ENCODE assay signal across 8 cellular contexts in genomic region chr6:41066867-41067304, GRCh38. TPM values are rescaled to one million over a fixed set of nuclear protein-coding genes. Genes with fewer than 3 reads are reported as not detected.
DNase-seq lines count a peak whose midpoint lies in the region; ATAC-seq and TF ChIP-seq lines count a peak whose summit lies in the region.

No MANE protein-coding gene starts in this region.

- POLR2A ChIA-PET in CD4-positive, alpha-beta memory T cell (lab: Charles Lee; ENCODE audit: partially characterized antibody): no interaction called here
- POLR2A ChIA-PET in OCI-LY7 (lab: Charles Lee): no interaction called here

- H3K4me3 ChIP-seq in CD4-positive, alpha-beta memory T cell (ENCODE audit: low read length in 2 of 2): no peak overlapping the region
- no peak overlapping the region for H3K4me3 ChIP-seq in OCI-LY7 (ENCODE audit: low read depth, low read length, poor library complexity, severe bottlenecking)
- no peak overlapping the region for H3K4me3 ChIP-seq in thyroid gland (replicated peaks in 1 of 3)

- no peaks in the 10 kb centered on the region for H3K9me3 ChIP-seq in CD4-positive, alpha-beta memory T cell (ENCODE audit: control insufficient read depth in 1 of 2, low read length in 2 of 2)
- H3K9me3 ChIP-seq in OCI-LY7 (ENCODE audit: low read length): no peaks in the 10 kb centered on the region
- H3K9me3 ChIP-seq in thyroid gland: no peaks in the 10 kb centered on the region

- no peak overlapping the region for H3K4me2 ChIP-seq in OCI-LY7 (ENCODE audit: low read length)

- intact Hi-C loops in CD4-positive, alpha-beta memory T cell (cut with micrococcal nuclease): loop anchor here (1.0 kb wide), 1 partner anchor 61 kb away; no protein-coding TSS in a partner anchor
- intact Hi-C loops in OCI-LY7 (cut with micrococcal nuclease; ENCODE audit: unreplicated experiment) (loop anchor here (2.0 kb wide), 1 partner anchor 60 kb away; no protein-coding TSS in a partner anchor), thyroid gland (cut with DNase I) (loop anchor here (10.0 kb wide), 1 partner anchor 62 kb away; no protein-coding TSS in a partner anchor)

- peaks cover 15 to 25% (median 23%) of the 10 kb centered on the region in 4 donors for H3K4me1 Mint-ChIP-seq in CD4-positive, alpha-beta memory T cell

- no peak overlapping the region for H3K27ac ChIP-seq in CD4-positive, alpha-beta memory T cell (ENCODE audit: low read depth, low read length)
- H3K27ac ChIP-seq in OCI-LY7 (ENCODE audit: low read depth, low read length, poor library complexity, severe bottlenecking): no peak overlapping the region
- H3K27ac ChIP-seq in thyroid gland: peak overlapping the region in 2 of 3 donors; percentile 13 to 42

- H3K27me3 Mint-ChIP-seq in CD4-positive, alpha-beta memory T cell: no peaks in the 10 kb centered on the region

- peaks cover 15% of the 10 kb centered on the region for H3K4me1 ChIP-seq in CD4-positive, alpha-beta memory T cell (ENCODE audit: insufficient read depth, low read length)
- H3K4me1 ChIP-seq in OCI-LY7 (ENCODE audit: insufficient read depth, low read length, poor library complexity, severe bottlenecking) (peaks cover 11% of the 10 kb centered on the region), thyroid gland (peaks cover 7 to 15% of the 10 kb centered on the region in 2 donors)

- peaks cover 32% of the 10 kb centered on the region for H3K36me3 ChIP-seq in CD4-positive, alpha-beta memory T cell (ENCODE audit: insufficient read depth, low read length)
- peaks cover 58% of the 10 kb centered on the region for H3K36me3 ChIP-seq in OCI-LY7 (ENCODE audit: insufficient read depth, low read length)
- no peaks in the 10 kb centered on the region for H3K36me3 ChIP-seq in thyroid gland

- peaks cover 15% of the 10 kb centered on the region; the same call in 1 of the 2 replicates for H3K79me2 ChIP-seq in OCI-LY7 (ENCODE audit: insufficient read depth, low read depth, low read length)

- no peak for ATAC-seq in HG02970 (IDR thresholded peaks at IDR 0.05; ENCODE audit: low FRiP score, unreplicated experiment)

- 0 out of 2 replicates have a peak, but pooled peaks cover 6% of the 10 kb centered on the region for H4K20me1 ChIP-seq in OCI-LY7 (ENCODE audit: insufficient read depth, low read length)

- H2AFZ ChIP-seq in OCI-LY7 (ENCODE audit: low read length): no peak overlapping the region

- peaks cover 45 to 69% of the 10 kb centered on the region in 2 donors for H3K36me3 Mint-ChIP-seq in CD4-positive, alpha-beta memory T cell

- no peaks in the 10 kb centered on the region for H3K9me3 Mint-ChIP-seq in CD4-positive, alpha-beta memory T cell

- no peak for TF ChIP-seq POLR2A in thyroid gland (IDR thresholded peaks at IDR 0.05)

- H3K9me2 ChIP-seq in OCI-LY7 (ENCODE audit: insufficient read depth, low read length): no peaks in the 10 kb centered on the region

- no peaks in the 10 kb centered on the region for H3K27me3 ChIP-seq in CD4-positive, alpha-beta memory T cell (ENCODE audit: insufficient read depth, low read length)
- H3K27me3 ChIP-seq in thyroid gland: no peaks in the 10 kb centered on the region

- DNase-seq in CD4-positive, alpha-beta memory T cell: peak; percentile 43 to 62 (median 54)
- DNase-seq in HS-5 (ENCODE audit: low read depth): peak; percentile 49
- DNase-seq in OCI-LY7 (ENCODE audit: low spot score): peak; percentile 74
- DNase-seq in activated T-cell treated with anti-CD3 and anti-CD28 coated beads for 48 hours (ENCODE audit: low read depth): peak; percentile 37
- peak; percentile 91 for DNase-seq in fibroblast of peridontal ligament (ENCODE audit: extremely low read depth)
- DNase-seq in occipital lobe (lab: John Stamatoyannopoulos, UW): peak; percentile 14
- peak; percentile 85 to 89 for DNase-seq in thyroid gland

- H3K4me3 Mint-ChIP-seq in CD4-positive, alpha-beta memory T cell: peak overlapping the region in 1 of 8 donors; percentile 26

- peak; percentile 98 for TF ChIP-seq CTCF in OCI-LY7 (conservative IDR thresholded peaks at IDR 0.05; ENCODE audit: low read length)
- TF ChIP-seq CTCF in thyroid gland (IDR thresholded peaks at IDR 0.05): peak; percentile 50 to 94 (median 80)

- WGBS in thyroid gland, 2 donors: 30 to 32% methylated on average over 3 of the region's 3 CpGs

- BruUV-seq in OCI-LY7 (replicated peaks; lab: Mats Ljungman, UMichigan): TSS peak; percentile 16

- CTCF ChIA-PET in CD4-positive, alpha-beta memory T cell (lab: Charles Lee; ENCODE audit: partially characterized antibody): interaction anchor here (0.9 to 4.5 kb wide), 7 partner anchors 8 to 62 kb away, joined by 3 to 22 read pairs (median 5); partner anchors contain the start of gene UNC5CL
- CTCF ChIA-PET in OCI-LY7 (lab: Charles Lee; ENCODE audit: unreplicated experiment): no interaction called here

- peak overlapping the region; percentile 15 to 82 (median 70) for H3K27ac Mint-ChIP-seq in CD4-positive, alpha-beta memory T cell

RNA-seq across cellular contexts. Expression of gene OARD1, which starts 5.3 kb away (rescaled TPM):
- 10 to 100 TPM; 51.7 to 56.4 TPM for total RNA-seq in CD4-positive, alpha-beta memory T cell
- 10 to 100 TPM; 41.0 to 56.7 TPM for polyA plus RNA-seq in CD4-positive, alpha-beta memory T cell
- total RNA-seq in OCI-LY7 (2014; rRNA removed; shearing (Covaris generic)): 19.5 and 21.0 TPM in 2 replicates
- total RNA-seq in OCI-LY7 (2022) (41.6 and 47.9 TPM in 2 replicates), occipital lobe (15.8 TPM), thyroid gland (10 to 100 TPM; 23.6 to 31.7 (median 25.4) TPM)

RNA-seq across cellular contexts. Expression of gene NFYA, which starts 5.9 kb away (rescaled TPM):
- 10 to 100 TPM; 56.7 to 56.9 TPM for total RNA-seq in CD4-positive, alpha-beta memory T cell
- polyA plus RNA-seq in CD4-positive, alpha-beta memory T cell: 10 to 100 TPM; 10.7 to 27.7 TPM
- total RNA-seq in OCI-LY7 (2014; rRNA removed; shearing (Covaris generic)): 23.5 and 29.5 TPM in 2 replicates
- total RNA-seq in OCI-LY7 (2022): 46.4 and 47.9 TPM in 2 replicates
- 40.4 TPM for total RNA-seq in occipital lobe
- 10 to 100 TPM; 31.8 to 40.3 (median 36.0) TPM for total RNA-seq in thyroid gland

RNA-seq across cellular contexts. Expression of gene APOBEC2, which starts 13.9 kb away (rescaled TPM):
- not detected for total RNA-seq in CD4-positive, alpha-beta memory T cell
- polyA plus RNA-seq in CD4-positive, alpha-beta memory T cell: under 1 TPM; 0.44 to 0.91 TPM
- not detected in 2 replicates for total RNA-seq in OCI-LY7 (2014; rRNA removed; shearing (Covaris generic))
- total RNA-seq in OCI-LY7 (2022): not detected in 2 replicates
- 0.62 TPM for total RNA-seq in occipital lobe
- total RNA-seq in thyroid gland: not detected

RNA-seq across cellular contexts. Expression of gene TSPO2, which starts 24.6 kb away (rescaled TPM):
- not detected for total RNA-seq in CD4-positive, alpha-beta memory T cell
- not detected for polyA plus RNA-seq in CD4-positive, alpha-beta memory T cell
- total RNA-seq in OCI-LY7 (2014; rRNA removed; shearing (Covaris generic)): not detected in 2 replicates
- total RNA-seq in OCI-LY7 (2022) (not detected in 2 replicates), occipital lobe (not detected), thyroid gland (not detected)

RNA-seq across cellular contexts. Expression of gene UNC5CL, which starts 27.9 kb away (rescaled TPM):
- 1 to 10 TPM; 6.2 to 6.4 TPM for total RNA-seq in CD4-positive, alpha-beta memory T cell
- polyA plus RNA-seq in CD4-positive, alpha-beta memory T cell: under 1 TPM; 0.13 to 0.69 TPM
- total RNA-seq in OCI-LY7 (2014; rRNA removed; shearing (Covaris generic)): 0.62 and 0.85 TPM in 2 replicates
- total RNA-seq in OCI-LY7 (2022): 0.49 and 0.63 TPM in 2 replicates
- total RNA-seq in occipital lobe: 0.16 TPM
- total RNA-seq in thyroid gland: 1 to 10 TPM in 3 of 4 donors, under 1 TPM in 1; 0.93 to 3.6 (median 2.0) TPM

Comparison
In these comparisons a context has a peak if more than half of its experiments do, and no peak if none do; other contexts are left out.
1. DNase-seq: peak in every context shown above with its lines; median percentile 91 in fibroblast of peridontal ligament; 87 in thyroid gland; 74 in OCI-LY7; 54 in CD4-positive, alpha-beta memory T cell; 49 in HS-5; 37 in activated T-cell treated with anti-CD3 and anti-CD28 coated beads for 48 hours; 14 in occipital lobe.
2. H3K27ac ChIP-seq: peak in thyroid gland (2 of 3); none in CD4-positive, alpha-beta memory T cell (single experiment) and OCI-LY7 (single experiment).